ENCODE assay signal across 8 cellular contexts in the genomic region with DNA sequence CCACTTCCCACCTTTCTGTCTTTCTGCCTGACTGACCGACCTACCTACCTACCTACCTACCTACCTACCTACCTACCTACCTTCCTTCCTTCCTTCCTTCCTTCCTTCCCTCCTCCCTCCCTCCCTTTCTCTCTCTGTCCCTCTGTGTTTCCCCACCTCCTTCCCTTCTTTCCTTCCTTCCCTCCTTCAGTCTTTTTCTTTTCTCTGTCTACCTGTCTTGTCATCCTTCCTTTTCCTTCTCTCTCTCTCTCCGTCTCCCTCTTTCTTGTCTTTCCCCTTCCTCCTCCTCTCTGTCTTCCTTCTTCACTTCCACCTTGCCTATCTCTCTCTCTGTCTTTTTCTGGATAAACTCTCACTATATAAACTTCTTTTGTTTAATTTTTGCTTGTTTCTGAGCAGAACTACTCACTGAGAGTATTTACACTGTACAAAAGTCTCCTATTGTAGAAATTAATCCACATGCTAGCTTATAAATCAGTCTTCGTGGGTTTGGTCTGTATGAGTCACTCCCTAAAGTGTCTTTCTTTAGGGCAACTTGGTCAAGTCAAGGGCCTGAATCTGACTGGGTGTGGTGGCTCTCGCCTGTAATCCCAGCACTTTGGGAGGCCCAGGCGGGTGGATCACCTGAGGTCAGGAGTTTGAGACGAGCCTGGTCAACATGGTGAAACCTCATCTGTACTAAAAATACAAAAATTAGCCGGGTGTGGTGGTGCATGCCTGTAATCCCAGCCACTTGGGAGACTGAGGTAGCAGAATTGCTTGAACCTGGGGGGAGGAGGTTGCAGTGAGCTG.
DNase-seq lines count a peak whose midpoint lies in the region; ATAC-seq and TF ChIP-seq lines count a peak whose summit lies in the region.
"Not testable (repeated sequence)": the region's sequence is repeated elsewhere in the genome, so short reads cannot be mapped to it uniquely, and the experiment has no call there.

No MANE protein-coding gene starts in this region.

- H3K4me3 Mint-ChIP-seq in Caco-2 (ENCODE audit: unreplicated experiment); activated CD4-positive, alpha-beta T cell treated with anti-CD3 and anti-CD28 coated beads, Interleukin-2, amount 10 ng/mL, durations not matched to agents 24 days and 14 days; central memory CD8-positive, alpha-beta T cell: not testable (repeated sequence)

- 0 out of 2 replicates have a peak overlapping the region, but pooled peaks have one; percentile 35 for H3K14ac ChIP-seq in IMR-90 (replicated peaks; ENCODE audit: low read depth, low read length)

- not testable (repeated sequence) for TF ChIP-seq RAD21 in IMR-90 (IDR thresholded peaks at IDR 0.05; ENCODE audit: low read length)

- dilution Hi-C loops in IMR-90 (cut with HindIII; ENCODE audit: low sequenced_read_pairs, unreplicated experiment) = not testable (repeated sequence)

- not testable (repeated sequence) for H3K23ac ChIP-seq in IMR-90 (ENCODE audit: low read depth, low read length)

- H2BK20ac ChIP-seq in IMR-90 (ENCODE audit: low read depth, low read length) = peak overlapping the region; percentile 62; the same call in 1 of the 2 replicates

- not testable (repeated sequence) for TF ChIP-seq CTCF in Caco-2 (IDR thresholded peaks at IDR 0.05; ENCODE audit: insufficient read depth in 1 of 2, low read depth in 1 of 2, low read length in 1 of 2, severe bottlenecking in 1 of 2, unreplicated experiment in 1 of 2); IMR-90 (conservative IDR thresholded peaks at IDR 0.05; ENCODE audit: low read depth, low read length); Panc1 (IDR thresholded peaks at IDR 0.05); fibroblast of the aortic adventitia (IDR thresholded peaks at IDR 0.05; ENCODE audit: insufficient read depth, low read length)

- H3K27ac ChIP-seq in IMR-90 (ENCODE audit: insufficient read depth, low read length) (peak overlapping the region; percentile 46; the same call in 1 of the 2 replicates), Panc1 (ENCODE audit: low read length) (peak overlapping the region; percentile 93)

- peak overlapping the region; percentile 6 for H3K27ac Mint-ChIP-seq in Caco-2 (ENCODE audit: unreplicated experiment)
- peak overlapping the region; percentile 1 for H3K27ac Mint-ChIP-seq in activated CD4-positive, alpha-beta T cell treated with anti-CD3 and anti-CD28 coated beads, Interleukin-2, amount 10 ng/mL, durations not matched to agents 24 days and 14 days
- peak overlapping the region; percentile 11 for H3K27ac Mint-ChIP-seq in central memory CD8-positive, alpha-beta T cell (ENCODE audit: low read depth)

- H4K5ac ChIP-seq in IMR-90 (ENCODE audit: low read depth, low read length) = peak overlapping the region; percentile 78; the same call in 1 of the 2 replicates

- peak overlapping the region in 1 of 2 experiments; percentile 39; a peak in 1 of 4 replicates for H4K8ac ChIP-seq in IMR-90 (ENCODE audit: low read depth in 2 of 2, low read length in 2 of 2)

- not testable (repeated sequence) for H2AK9ac ChIP-seq in IMR-90 (replicated peaks; ENCODE audit: low read depth, low read length, poor library complexity)

- H3K4me1 ChIP-seq in Caco-2; IMR-90 (ENCODE audit: control insufficient read depth, insufficient read depth, low read length): not testable (repeated sequence)
- H3K4me1 ChIP-seq in Panc1 (ENCODE audit: control insufficient read depth, insufficient read depth, low read length) = peaks cover 11% of the 10 kb centered on the region

- H4K91ac ChIP-seq in IMR-90 (ENCODE audit: insufficient read depth, low read depth, low read length) = peak overlapping the region; percentile 29; the same call in 1 of the 2 replicates

- not testable (repeated sequence) for H3K9me3 Mint-ChIP-seq in Caco-2 (ENCODE audit: unreplicated experiment); activated CD4-positive, alpha-beta T cell treated with anti-CD3 and anti-CD28 coated beads, Interleukin-2, amount 10 ng/mL, durations not matched to agents 24 days and 14 days; central memory CD8-positive, alpha-beta T cell

- H3K4me3 ChIP-seq in Caco-2 (ENCODE audit: low read depth, low read length); IMR-90 (ENCODE audit: insufficient read depth, low read depth, low read length); Panc1 (ENCODE audit: low read depth in 2 of 2, low read length in 2 of 2); fibroblast of the aortic adventitia (ENCODE audit: low read depth, low read length): not testable (repeated sequence)

- not testable (repeated sequence) for H3K4me2 ChIP-seq in IMR-90 (ENCODE audit: low read depth, low read length)

- not testable (repeated sequence) for H3K36me3 ChIP-seq in Caco-2 (ENCODE audit: control insufficient read depth, insufficient read depth, low read length); IMR-90 (ENCODE audit: control insufficient read depth, insufficient read depth, low read length); Panc1 (ENCODE audit: control insufficient read depth, insufficient read depth, low read length)

- intact Hi-C loops in Caco-2 (cut with micrococcal nuclease; ENCODE audit: unreplicated experiment); IMR-90 (cut with micrococcal nuclease); Panc1 (cut with micrococcal nuclease; ENCODE audit: unreplicated experiment); activated CD4-positive, alpha-beta T cell treated with anti-CD3 and anti-CD28 coated beads, Interleukin-2, amount 10 ng/mL, durations not matched to agents 24 days and 14 days (cut with micrococcal nuclease): not testable (repeated sequence)

- not testable (repeated sequence) for H3K36me3 Mint-ChIP-seq in Caco-2 (ENCODE audit: insufficient read depth, unreplicated experiment); activated CD4-positive, alpha-beta T cell treated with anti-CD3 and anti-CD28 coated beads, Interleukin-2, amount 10 ng/mL, durations not matched to agents 24 days and 14 days (ENCODE audit: low read depth); central memory CD8-positive, alpha-beta T cell (ENCODE audit: insufficient read depth)

- BruUV-seq in Caco-2 (replicated peaks; lab: Mats Ljungman, UMichigan); IMR-90 (replicated peaks; lab: Mats Ljungman, UMichigan); Panc1 (replicated peaks; lab: Mats Ljungman, UMichigan): not testable (repeated sequence)

- WGBS in IMR-90 (ENCODE audit: extremely low coverage in 2 of 2, insufficient read length in 1 of 2), 2 experiments = 33% methylated on average over 2 of the region's 7 CpGs; no CpG with 5 or more reads in 1 of the 2 experiments

- H3K79me1 ChIP-seq in IMR-90 (ENCODE audit: low read depth in 1 of 2, low read length in 2 of 2) = not testable (repeated sequence)

- peaks cover 24% of the 10 kb centered on the region for H3K4me1 Mint-ChIP-seq in Caco-2 (ENCODE audit: low read depth, unreplicated experiment)
- H3K4me1 Mint-ChIP-seq in activated CD4-positive, alpha-beta T cell treated with anti-CD3 and anti-CD28 coated beads, Interleukin-2, amount 10 ng/mL, durations not matched to agents 24 days and 14 days = peaks cover 39% of the 10 kb centered on the region
- H3K4me1 Mint-ChIP-seq in central memory CD8-positive, alpha-beta T cell = peaks cover 14% of the 10 kb centered on the region

- H3K4ac ChIP-seq in IMR-90 (ENCODE audit: low read depth, low read length) = peak overlapping the region; percentile 44

- CTCF ChIA-PET in Caco-2 (lab: Charles Lee); Panc1 (lab: Charles Lee): not testable (repeated sequence)
- CTCF ChIA-PET in IMR-90 (lab: Yijun Ruan, JAX) = interaction anchor here (1.6 kb wide), 1 partner anchor 11 kb away, joined by 4 read pairs; no protein-coding TSS in a partner anchor

- peak overlapping the region; percentile 65 for H2BK120ac ChIP-seq in IMR-90 (ENCODE audit: low read depth, low read length)

- H2AK5ac ChIP-seq in IMR-90 (ENCODE audit: low read depth, low read length) = peak overlapping the region; percentile 88

- H4K20me1 ChIP-seq in IMR-90 (ENCODE audit: insufficient read depth, low read length) = not testable (repeated sequence)

- in situ Hi-C loops in IMR-90 (cut with MboI; ENCODE audit: low sequenced_read_pairs); Panc1 (cut with HindIII; ENCODE audit: low pct_unique_long_range_greater_than_20kb, low sequenced_read_pairs): not testable (repeated sequence)

- H2AFZ ChIP-seq in IMR-90 (replicated peaks; ENCODE audit: low read length, poor library complexity) = not testable (repeated sequence)

- POLR2A ChIA-PET in Caco-2 (lab: Charles Lee) = interaction anchor here (0.6 kb wide), 1 partner anchor 135 kb away, joined by 9 read pairs; no protein-coding TSS in a partner anchor
- POLR2A ChIA-PET in IMR-90 (lab: Charles Lee; ENCODE audit: unreplicated experiment) = interaction anchor here (0.5 kb wide), 1 partner anchor 27 kb away, joined by 7 read pairs; no protein-coding TSS in a partner anchor
- POLR2A ChIA-PET in Panc1 (lab: Charles Lee) = interaction anchor here (0.6 kb wide), 1 partner anchor 286 kb away, joined by 3 read pairs; no protein-coding TSS in a partner anchor

- DNase-seq in Caco-2; Panc1 (ENCODE audit: low read depth, low spot score); activated CD4-positive, alpha-beta T cell treated with anti-CD3 and anti-CD28 coated beads, Interleukin-2, amount 10 ng/mL, durations not matched to agents 24 days and 14 days; central memory CD8-positive, alpha-beta T cell (ENCODE audit: low spot score in 2 of 2): not testable (repeated sequence)
- DNase-seq in IMR-90 = peak; percentile 59
- peak; percentile 34 for DNase-seq in fibroblast of the aortic adventitia (ENCODE audit: low read depth)
- DNase-seq in myocyte (ENCODE audit: low read depth) = peak; percentile 54
- DNase-seq in stromal cell of bone marrow (ENCODE audit: low read depth) = peak; percentile 38

- H3K56ac ChIP-seq in IMR-90 (ENCODE audit: extremely low read depth, insufficient read depth, low read length) = not testable (repeated sequence)

- peak; percentile 36 for ATAC-seq in IMR-90 (ENCODE audit: low read depth)
- not testable (repeated sequence) for ATAC-seq in Panc1; central memory CD8-positive, alpha-beta T cell (replicated peaks; ENCODE audit: extremely low read depth, poor library complexity, severe bottlenecking)

- peak overlapping the region; percentile 90; the same call in 1 of the 2 replicates for H3K18ac ChIP-seq in IMR-90 (ENCODE audit: low read depth, low read length)

- H2BK5ac ChIP-seq in IMR-90 (ENCODE audit: low read depth, low read length, poor library complexity, severe bottlenecking) = not testable (repeated sequence)

- not testable (repeated sequence) for H3K9me1 ChIP-seq in IMR-90 (ENCODE audit: insufficient read depth, low read length)

- H3K27me3 Mint-ChIP-seq in Caco-2 (ENCODE audit: insufficient read depth, unreplicated experiment); activated CD4-positive, alpha-beta T cell treated with anti-CD3 and anti-CD28 coated beads, Interleukin-2, amount 10 ng/mL, durations not matched to agents 24 days and 14 days; central memory CD8-positive, alpha-beta T cell: not testable (repeated sequence)

- not testable (repeated sequence) for H3K27me3 ChIP-seq in Caco-2 (replicated peaks; ENCODE audit: control insufficient read depth, insufficient read depth, low read length); IMR-90 (ENCODE audit: control insufficient read depth, insufficient read depth, low read length); Panc1 (ENCODE audit: control insufficient read depth, insufficient read depth, low read length)

- not testable (repeated sequence) for H3K9me3 ChIP-seq in Caco-2; IMR-90 (ENCODE audit: control insufficient read depth, insufficient read depth, low read length); Panc1 (ENCODE audit: control insufficient read depth, insufficient read depth, low read depth, low read length)

- not testable (repeated sequence) for H3K9ac ChIP-seq in IMR-90 (ENCODE audit: low read depth, low read length)

- TF ChIP-seq POLR2A in IMR-90 (IDR thresholded peaks at IDR 0.05; ENCODE audit: low read depth, low read length) = not testable (repeated sequence)

- H2BK15ac ChIP-seq in IMR-90 (ENCODE audit: low read depth, low read length) = not testable (repeated sequence)
